Comparison of ENCODE assay signal across 9 cellular contexts in the genomic region with DNA sequence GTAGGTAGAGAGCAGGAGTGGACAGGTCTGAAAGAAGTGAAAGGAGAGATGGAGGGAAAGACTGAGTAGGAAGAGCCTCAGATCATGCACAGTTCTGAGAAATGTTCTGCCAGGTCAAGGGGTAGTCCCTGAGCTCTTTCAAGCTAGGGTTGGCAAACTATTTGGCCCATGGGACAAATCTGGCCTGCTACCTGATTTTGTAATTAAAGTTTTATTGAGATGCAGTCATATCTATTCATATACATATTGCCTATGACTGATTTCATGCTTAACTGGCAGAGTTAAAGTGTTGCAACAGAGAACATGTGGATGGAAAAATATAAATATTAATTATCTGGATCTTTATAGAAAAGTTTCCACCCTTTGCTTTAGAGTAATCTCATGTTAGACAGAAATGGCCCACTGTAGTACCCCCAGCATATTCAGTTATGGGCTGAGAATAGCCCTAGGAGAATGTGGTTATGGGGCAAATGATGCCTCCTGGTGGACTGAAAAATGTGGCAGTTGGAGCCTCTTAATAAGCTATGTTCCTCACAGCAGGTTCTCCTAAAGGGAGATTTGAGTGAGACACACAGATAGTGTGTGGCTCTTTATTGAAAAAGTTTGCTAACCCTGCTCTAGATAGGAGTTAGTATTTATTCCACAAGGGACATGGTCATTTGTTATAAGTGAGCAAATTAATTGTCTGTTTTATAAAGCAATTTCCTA.
DNase-seq lines count a peak whose midpoint lies in the region; ATAC-seq and TF ChIP-seq lines count a peak whose summit lies in the region.
"Had no signal": no experiment of that assay in that cellular context is flagged by ENCODE, and none has a peak within 500 bp of the region (broad histone marks: within the 10 kb centered on the region; RNA-seq: fewer than 3 reads in every experiment).

No MANE protein-coding gene starts in this region.

- no peak for TF ChIP-seq POLR2A in right lobe of liver (IDR thresholded peaks at IDR 0.05)

- TF ChIP-seq CTCF in right lobe of liver (IDR thresholded peaks at IDR 0.05), result peak in 3 of 4 donors; percentile 15 to 24 (median 19)

- peaks cover 3% of the 10 kb centered on the region for H3K9me3 Mint-ChIP-seq in activated T-helper 17 cell treated with anti-CD3 and anti-CD28 coated beads, Interleukin-2, amount 50 U/mL, for 72 hours
- H3K9me3 Mint-ChIP-seq in activated naive CD8-positive, alpha-beta T cell treated with anti-CD3 and anti-CD28 coated beads, Interleukin-2, amount 50 U/mL, for 24 hours, result no peaks in the 10 kb centered on the region

- ATAC-seq in GM19035 (IDR thresholded peaks at IDR 0.05; ENCODE audit: unreplicated experiment) (peak; percentile 82), HG03432 (IDR thresholded peaks at IDR 0.05; ENCODE audit: unreplicated experiment) (peak; percentile 87), right lobe of liver (no peak)
- peak; percentile 32 for ATAC-seq in activated T-helper 17 cell treated with anti-CD3 and anti-CD28 coated beads, Interleukin-2, amount 50 U/mL, for 72 hours (replicated peaks)
- no peak for ATAC-seq in activated naive CD8-positive, alpha-beta T cell treated with anti-CD3 and anti-CD28 coated beads, Interleukin-2, amount 50 U/mL, for 24 hours

- H3K4me1 ChIP-seq in right lobe of liver, result no peaks in the 10 kb centered on the region

- no peak overlapping the region for H3K27ac Mint-ChIP-seq in activated T-helper 17 cell treated with anti-CD3 and anti-CD28 coated beads, Interleukin-2, amount 50 U/mL, for 72 hours
- no peak overlapping the region for H3K27ac Mint-ChIP-seq in activated naive CD8-positive, alpha-beta T cell treated with anti-CD3 and anti-CD28 coated beads, Interleukin-2, amount 50 U/mL, for 24 hours

- DNase-seq in CD1c-positive myeloid dendritic cell (ENCODE audit: extremely low spot score) (peak; percentile 14), right lobe of liver (no peak), NCI-H2227 treated with DMSO at 0.1 percent for 48 hours (lab: John Stamatoyannopoulos, UW) (no peak), midbrain (lab: John Stamatoyannopoulos, UW) (no peak)
- no peak for DNase-seq in activated naive CD8-positive, alpha-beta T cell treated with anti-CD3 and anti-CD28 coated beads, Interleukin-2, amount 50 U/mL, for 24 hours

- no peaks in the 10 kb centered on the region for H3K36me3 Mint-ChIP-seq in activated T-helper 17 cell treated with anti-CD3 and anti-CD28 coated beads, Interleukin-2, amount 50 U/mL, for 72 hours (ENCODE audit: low read depth)
- H3K36me3 Mint-ChIP-seq in activated naive CD8-positive, alpha-beta T cell treated with anti-CD3 and anti-CD28 coated beads, Interleukin-2, amount 50 U/mL, for 24 hours (ENCODE audit: low read depth), result no peaks in the 10 kb centered on the region

- intact Hi-C loops in right lobe of liver (cut with DNase I), result no loop called here

- H3K9me3 ChIP-seq in right lobe of liver, result no peaks in the 10 kb centered on the region

- no peak overlapping the region for H3K4me3 Mint-ChIP-seq in activated T-helper 17 cell treated with anti-CD3 and anti-CD28 coated beads, Interleukin-2, amount 50 U/mL, for 72 hours
- H3K4me3 Mint-ChIP-seq in activated naive CD8-positive, alpha-beta T cell treated with anti-CD3 and anti-CD28 coated beads, Interleukin-2, amount 50 U/mL, for 24 hours, result no peak overlapping the region

- H3K27ac ChIP-seq in right lobe of liver, result no peak overlapping the region
- H3K27ac ChIP-seq: epithelial cell of prostate had no signal

- no peaks in the 10 kb centered on the region for H3K4me1 Mint-ChIP-seq in activated T-helper 17 cell treated with anti-CD3 and anti-CD28 coated beads, Interleukin-2, amount 50 U/mL, for 72 hours
- no peaks in the 10 kb centered on the region for H3K4me1 Mint-ChIP-seq in activated naive CD8-positive, alpha-beta T cell treated with anti-CD3 and anti-CD28 coated beads, Interleukin-2, amount 50 U/mL, for 24 hours

- H3K27me3 ChIP-seq in right lobe of liver, result no peaks in the 10 kb centered on the region

- H3K27me3 Mint-ChIP-seq in activated T-helper 17 cell treated with anti-CD3 and anti-CD28 coated beads, Interleukin-2, amount 50 U/mL, for 72 hours, result peaks cover 8% of the 10 kb centered on the region
- peaks cover 7% of the 10 kb centered on the region for H3K27me3 Mint-ChIP-seq in activated naive CD8-positive, alpha-beta T cell treated with anti-CD3 and anti-CD28 coated beads, Interleukin-2, amount 50 U/mL, for 24 hours

- no peaks in the 10 kb centered on the region for H3K36me3 ChIP-seq in right lobe of liver

- H3K4me3 ChIP-seq in right lobe of liver, result no peak overlapping the region

Comparison
In these comparisons a context has a peak if more than half of its experiments do, and no peak if none do; other contexts are left out.
1. ATAC-seq: peak in GM19035 (single experiment), HG03432 (single experiment) and activated T-helper 17 cell treated with anti-CD3 and anti-CD28 coated beads, Interleukin-2, amount 50 U/mL, for 72 hours (single experiment); none in right lobe of liver (0 of 4) and activated naive CD8-positive, alpha-beta T cell treated with anti-CD3 and anti-CD28 coated beads, Interleukin-2, amount 50 U/mL, for 24 hours (single experiment).